ENCODE assay signal across 8 cellular contexts in the genomic region with DNA sequence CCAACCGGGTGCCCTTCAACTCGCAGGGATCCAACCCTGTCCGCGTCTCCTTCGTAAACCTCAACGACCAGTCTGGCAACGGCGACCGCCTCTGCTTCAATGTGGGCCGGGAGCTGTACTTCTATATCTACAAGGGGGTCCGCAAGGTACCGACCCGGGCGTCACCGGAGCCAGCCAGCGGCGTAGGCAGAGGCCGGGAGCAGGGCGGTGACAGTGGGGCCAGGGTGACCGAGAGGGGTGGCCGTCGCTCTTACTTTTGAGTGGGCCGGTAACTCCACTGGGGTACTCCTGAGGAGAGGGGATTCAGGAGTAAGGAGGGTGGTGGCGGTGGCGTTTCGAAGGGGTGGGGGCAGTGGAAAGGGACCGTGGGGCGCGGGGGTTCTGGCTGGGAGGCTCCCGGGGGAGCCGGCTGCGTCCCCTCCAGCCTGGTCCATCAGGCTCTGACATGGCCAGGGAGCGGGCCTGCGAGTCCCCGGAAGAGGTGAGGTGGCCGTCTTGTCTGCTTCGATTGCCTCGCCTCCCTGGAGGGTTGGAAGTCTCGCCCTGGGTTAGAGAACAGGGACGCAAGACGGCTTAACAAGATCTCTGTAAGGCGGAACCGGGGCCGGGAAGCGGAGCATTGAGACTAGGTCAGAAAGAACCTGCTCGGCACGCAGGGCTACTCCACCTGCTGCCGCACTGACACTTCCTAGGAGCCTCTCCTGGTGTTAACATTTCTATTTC. TPM values are rescaled to one million over a fixed set of nuclear protein-coding genes. Genes with fewer than 3 reads are reported as not detected.
A peak's percentile ranks its signal among the peaks of the same experiment; 100 is the strongest.
DNase-seq lines count a peak whose midpoint lies in the region; ATAC-seq and TF ChIP-seq lines count a peak whose summit lies in the region.

No MANE protein-coding gene starts in this region.

- CTCF ChIA-PET in activated naive CD4-positive, alpha-beta T cell treated with anti-CD3 and anti-CD28 coated beads for 36 hours (lab: Charles Lee), result interaction anchor here (0.6 to 0.9 kb wide), 2 partner anchors 14 to 298 kb away, joined by 3 read pairs; no protein-coding TSS in a partner anchor

- H3K4me2 ChIP-seq in OCI-LY1 (ENCODE audit: low read length), result peak overlapping the region; percentile 98
- peak overlapping the region; percentile 85 for H3K4me2 ChIP-seq in parathyroid adenoma (ENCODE audit: low read length)

- DNase-seq in NCI-H1417 (lab: John Stamatoyannopoulos, UW) (peak; percentile 23 to 63 (median 53)), NCI-H1417 treated with DMSO at 0.1 percent for 48 hours (lab: John Stamatoyannopoulos, UW) (no peak), Right ventricle myocardium superior (peak; percentile 59), DMS114 treated with DMSO at 0.1 percent for 48 hours (lab: John Stamatoyannopoulos, UW; ENCODE audit: unreplicated experiment) (no peak)
- peak; percentile 55 for DNase-seq in activated naive CD4-positive, alpha-beta T cell treated with anti-CD3 and anti-CD28 coated beads for 36 hours

- peaks cover 27% of the 10 kb centered on the region for H3K4me1 Mint-ChIP-seq in activated naive CD4-positive, alpha-beta T cell treated with anti-CD3 and anti-CD28 coated beads for 36 hours (ENCODE audit: low read depth)

- no peak overlapping the region for H2AFZ ChIP-seq in OCI-LY1 (ENCODE audit: low read length)
- peak overlapping the region; percentile 82 for H2AFZ ChIP-seq in parathyroid adenoma

- no peaks in the 10 kb centered on the region for H4K20me1 ChIP-seq in OCI-LY1 (ENCODE audit: insufficient read depth, low read length)

- H3K27ac Mint-ChIP-seq in activated naive CD4-positive, alpha-beta T cell treated with anti-CD3 and anti-CD28 coated beads for 36 hours, result peak overlapping the region; percentile 94

- ATAC-seq in HG02763 (IDR thresholded peaks at IDR 0.05; ENCODE audit: unreplicated experiment), result peak; percentile 18
- peak; percentile 37 for ATAC-seq in Right ventricle myocardium superior (ENCODE audit: poor library complexity)

- H3K4me3 Mint-ChIP-seq in activated naive CD4-positive, alpha-beta T cell treated with anti-CD3 and anti-CD28 coated beads for 36 hours, result peak overlapping the region; percentile 95

- H3K27ac ChIP-seq in OCI-LY1 (ENCODE audit: low read depth, low read length, poor library complexity, severe bottlenecking), result peak overlapping the region; percentile 53
- peak overlapping the region; percentile 88 for H3K27ac ChIP-seq in parathyroid adenoma

- H3K27me3 ChIP-seq in OCI-LY1 (ENCODE audit: insufficient read depth, low read length), result no peaks in the 10 kb centered on the region
- H3K27me3 ChIP-seq in parathyroid adenoma (ENCODE audit: control insufficient read depth, insufficient read depth, low read length), result no peaks in the 10 kb centered on the region

- peak overlapping the region; percentile 87 for H3K9ac ChIP-seq in OCI-LY1 (ENCODE audit: low read length)
- H3K9ac ChIP-seq in parathyroid adenoma, result peak overlapping the region; percentile 95

- intact Hi-C loops in activated naive CD4-positive, alpha-beta T cell treated with anti-CD3 and anti-CD28 coated beads for 36 hours (cut with micrococcal nuclease), result loop anchor here (1.0 kb wide), 1 partner anchor 53 kb away; a partner anchor contains a TSS
- intact Hi-C loops in Right ventricle myocardium superior (cut with DNase I), result no loop called here

- peaks cover 27% of the 10 kb centered on the region for H3K4me1 ChIP-seq in OCI-LY1 (ENCODE audit: insufficient read depth, low read length, severe bottlenecking)
- peaks cover 3% of the 10 kb centered on the region for H3K4me1 ChIP-seq in parathyroid adenoma

- no peak for TF ChIP-seq CTCF in OCI-LY1 (IDR thresholded peaks at IDR 0.05; ENCODE audit: low read length)
- TF ChIP-seq CTCF in parathyroid adenoma (IDR thresholded peaks at IDR 0.05), result no peak

- H3K9me2 ChIP-seq in OCI-LY1 (ENCODE audit: low read depth, low read length), result no peaks in the 10 kb centered on the region

- H3K79me2 ChIP-seq in OCI-LY1 (ENCODE audit: insufficient read depth, low read length) (peaks cover 48% of the 10 kb centered on the region), parathyroid adenoma (peaks cover 25% of the 10 kb centered on the region)

- H3K36me3 Mint-ChIP-seq in activated naive CD4-positive, alpha-beta T cell treated with anti-CD3 and anti-CD28 coated beads for 36 hours (ENCODE audit: low read depth), result peaks cover 5% of the 10 kb centered on the region

- H3K4me3 ChIP-seq in OCI-LY1 (ENCODE audit: low read depth, low read length, poor library complexity, severe bottlenecking), result peak overlapping the region; percentile 92
- peak overlapping the region; percentile 97 for H3K4me3 ChIP-seq in parathyroid adenoma (ENCODE audit: low read depth, low read length)

- no peaks in the 10 kb centered on the region for H3K9me3 Mint-ChIP-seq in activated naive CD4-positive, alpha-beta T cell treated with anti-CD3 and anti-CD28 coated beads for 36 hours

- no peaks in the 10 kb centered on the region for H3K27me3 Mint-ChIP-seq in activated naive CD4-positive, alpha-beta T cell treated with anti-CD3 and anti-CD28 coated beads for 36 hours (ENCODE audit: low read depth)

- no peaks in the 10 kb centered on the region for H3F3A ChIP-seq in OCI-LY1 (ENCODE audit: insufficient read depth, low read length)

- H3K36me3 ChIP-seq in OCI-LY1 (ENCODE audit: insufficient read depth, low read length) (peaks cover 4% of the 10 kb centered on the region; the same call in 1 of the 2 replicates), parathyroid adenoma (ENCODE audit: control insufficient read depth, insufficient read depth, low read length) (no peaks in the 10 kb centered on the region)

- no peaks in the 10 kb centered on the region for H3K9me3 ChIP-seq in OCI-LY1 (ENCODE audit: low read length)
- no peaks in the 10 kb centered on the region for H3K9me3 ChIP-seq in parathyroid adenoma (ENCODE audit: control insufficient read depth, low read length)

RNA-seq across cellular contexts. Expression of a gene that starts 0.5 kb away (rescaled TPM):
- 10 to 100 TPM; 20.5 to 21.4 TPM for total RNA-seq in activated naive CD4-positive, alpha-beta T cell treated with anti-CD3 and anti-CD28 coated beads for 36 hours
- 19.2 TPM for total RNA-seq in Right ventricle myocardium superior

RNA-seq across cellular contexts. Expression of a gene that starts 53.3 kb away (rescaled TPM):
- total RNA-seq in activated naive CD4-positive, alpha-beta T cell treated with anti-CD3 and anti-CD28 coated beads for 36 hours, result 1,000 to 10,000 TPM; 1,286 to 1,366 TPM
- total RNA-seq in Right ventricle myocardium superior, result 483 TPM

Comparison
In these comparisons a context has a peak if more than half of its experiments do, and no peak if none do; other contexts are left out.
1. DNase-seq: peak in NCI-H1417 (3 of 3), activated naive CD4-positive, alpha-beta T cell treated with anti-CD3 and anti-CD28 coated beads for 36 hours (single experiment) and Right ventricle myocardium superior (single experiment); none in NCI-H1417 treated with DMSO at 0.1 percent for 48 hours (single experiment) and DMS114 treated with DMSO at 0.1 percent for 48 hours (single experiment).